ENCODE assay signal across 14 cellular contexts in genomic region chr15:90808517-90808939, GRCh38. TPM values are rescaled to one million over a fixed set of nuclear protein-coding genes. Genes with fewer than 3 reads are reported as not detected.
DNase-seq lines count a peak whose midpoint lies in the region; ATAC-seq and TF ChIP-seq lines count a peak whose summit lies in the region.
"Had no signal": no experiment of that assay in that cellular context is flagged by ENCODE, and none has a peak within 500 bp of the region (broad histone marks: within the 10 kb centered on the region; RNA-seq: fewer than 3 reads in every experiment).

No MANE protein-coding gene starts in this region.

- H3K4me3 ChIP-seq in CD4-positive, CD25-positive, alpha-beta regulatory T cell (ENCODE audit: low read depth, low read length), result no peak overlapping the region
- H3K4me3 ChIP-seq in testis (no peak overlapping the region), SJCRH30 (no peak overlapping the region), MM.1S (ENCODE audit: low read length) (no peak overlapping the region)
- H3K4me3 ChIP-seq: cardiac muscle cell had no signal

- TF ChIP-seq POLR2A in testis (IDR thresholded peaks at IDR 0.05), result no peak

- ATAC-seq in CD4-positive, CD25-positive, alpha-beta regulatory T cell (ENCODE audit: low read depth in 2 of 2), result no peak
- ATAC-seq in effector memory CD8-positive, alpha-beta T cell (replicated peaks), result no peak
- ATAC-seq in natural killer cell treated with Interleukin-12 subunit alpha and Interleukin-12 subunit beta and Interleukin-15 and Interleukin-18, amount 100 ng/mL, for 72 hours, result no peak
- ATAC-seq: WTC11 had no signal

- peaks cover 66% of the 10 kb centered on the region for H3K4me1 Mint-ChIP-seq in activated CD4-positive, alpha-beta T cell treated with anti-CD3 and anti-CD28 coated beads, Interleukin-2, amount 10 ng/mL, durations not matched to agents 24 days and 14 days
- peaks cover 0 to 5% (median 4%) of the 10 kb centered on the region in 4 donors for H3K4me1 Mint-ChIP-seq in CD4-positive, CD25-positive, alpha-beta regulatory T cell
- H3K4me1 Mint-ChIP-seq in effector memory CD8-positive, alpha-beta T cell (ENCODE audit: low read depth in 2 of 2), result peaks cover 0 to 4% of the 10 kb centered on the region in 2 donors
- peaks cover 43 to 44% of the 10 kb centered on the region in 2 donors for H3K4me1 Mint-ChIP-seq in natural killer cell treated with Interleukin-12 subunit alpha and Interleukin-12 subunit beta and Interleukin-15 and Interleukin-18, amount 100 ng/mL, for 72 hours (ENCODE audit: low read depth in 2 of 2)

- TF ChIP-seq CTCF in testis (IDR thresholded peaks at IDR 0.05) (no peak), MM.1S (IDR thresholded peaks at IDR 0.05; ENCODE audit: low read length) (no peak)

- no peak overlapping the region for H3K9ac ChIP-seq in MM.1S (ENCODE audit: low read length)

- no peak overlapping the region for H2AFZ ChIP-seq in MM.1S (ENCODE audit: low read length)

- peak; percentile 58 for DNase-seq in activated CD4-positive, alpha-beta T cell treated with anti-CD3 and anti-CD28 coated beads, Interleukin-2, amount 10 ng/mL, durations not matched to agents 24 days and 14 days
- DNase-seq in activated CD4-positive, alpha-beta T cell treated with anti-CD3 and anti-CD28 coated beads for 4 hours, result no peak
- no peak for DNase-seq in CD4-positive, CD25-positive, alpha-beta regulatory T cell
- DNase-seq in effector memory CD8-positive, alpha-beta T cell, result no peak
- no peak for DNase-seq in natural killer cell treated with Interleukin-12 subunit alpha and Interleukin-12 subunit beta and Interleukin-15 and Interleukin-18, amount 100 ng/mL, for 72 hours (ENCODE audit: low spot score)
- DNase-seq in testis, result no peak
- DNase-seq in SJCRH30, result no peak
- DNase-seq in MM.1S, result no peak
- DNase-seq: CD4-positive, alpha-beta memory T cell; DMS79 treated with DMSO at 0.1 percent for 48 hours; H9; NCI-H1436 treated with DMSO at 0.1 percent for 48 hours had no signal

- intact Hi-C loops in activated CD4-positive, alpha-beta T cell treated with anti-CD3 and anti-CD28 coated beads, Interleukin-2, amount 10 ng/mL, durations not matched to agents 24 days and 14 days (cut with micrococcal nuclease), result no loop called here
- intact Hi-C loops in testis (cut with DNase I; ENCODE audit: low total_unique reads), result no loop called here

- H3K27ac ChIP-seq in CD4-positive, CD25-positive, alpha-beta regulatory T cell (ENCODE audit: insufficient read depth, low read length, poor library complexity, severe bottlenecking), result no peak overlapping the region
- no peak overlapping the region for H3K27ac ChIP-seq in testis
- H3K27ac ChIP-seq in SJCRH30, result no peak overlapping the region
- no peak overlapping the region for H3K27ac ChIP-seq in MM.1S (ENCODE audit: low read length)
- H3K27ac ChIP-seq: cardiac muscle cell had no signal

- H3K9me3 ChIP-seq in CD4-positive, CD25-positive, alpha-beta regulatory T cell (ENCODE audit: control insufficient read depth in 2 of 2, low read length in 2 of 2), result no peaks in the 10 kb centered on the region
- H3K9me3 ChIP-seq in testis (no peaks in the 10 kb centered on the region), SJCRH30 (replicated peaks) (no peaks in the 10 kb centered on the region), MM.1S (replicated peaks; ENCODE audit: insufficient read depth, low read length) (no peaks in the 10 kb centered on the region)

- no peak overlapping the region for H3K4me2 ChIP-seq in MM.1S (ENCODE audit: low read depth, low read length)

- peaks cover 28% of the 10 kb centered on the region for H3K36me3 ChIP-seq in CD4-positive, CD25-positive, alpha-beta regulatory T cell (ENCODE audit: control insufficient read depth, insufficient read depth, low read length)
- H3K36me3 ChIP-seq in testis (ENCODE audit: low read depth, missing control alignments) (no peaks in the 10 kb centered on the region), SJCRH30 (peaks cover 64% of the 10 kb centered on the region), MM.1S (replicated peaks; ENCODE audit: insufficient read depth, low read length) (0 out of 2 replicates have a peak, but pooled peaks cover 7% of the 10 kb centered on the region)
- H3K36me3 ChIP-seq: cardiac muscle cell had no signal

- no peaks in the 10 kb centered on the region for H3K79me2 ChIP-seq in MM.1S (ENCODE audit: low read length)

- no peaks in the 10 kb centered on the region for H3K9me2 ChIP-seq in MM.1S (replicated peaks; ENCODE audit: insufficient read depth, low read length)

- H3K27me3 Mint-ChIP-seq in activated CD4-positive, alpha-beta T cell treated with anti-CD3 and anti-CD28 coated beads, Interleukin-2, amount 10 ng/mL, durations not matched to agents 24 days and 14 days, result no peaks in the 10 kb centered on the region
- H3K27me3 Mint-ChIP-seq in CD4-positive, CD25-positive, alpha-beta regulatory T cell, result no peaks in the 10 kb centered on the region
- no peaks in the 10 kb centered on the region for H3K27me3 Mint-ChIP-seq in effector memory CD8-positive, alpha-beta T cell
- no peaks in the 10 kb centered on the region for H3K27me3 Mint-ChIP-seq in natural killer cell treated with Interleukin-12 subunit alpha and Interleukin-12 subunit beta and Interleukin-15 and Interleukin-18, amount 100 ng/mL, for 72 hours
- H3K27me3 Mint-ChIP-seq: CD4-positive, alpha-beta memory T cell had no signal

- no peaks in the 10 kb centered on the region for H4K20me1 ChIP-seq in MM.1S (ENCODE audit: insufficient read depth, low read length)

- H3K27me3 ChIP-seq in CD4-positive, CD25-positive, alpha-beta regulatory T cell (ENCODE audit: control insufficient read depth, insufficient read depth, low read length), result no peaks in the 10 kb centered on the region
- no peaks in the 10 kb centered on the region for H3K27me3 ChIP-seq in testis
- no peaks in the 10 kb centered on the region for H3K27me3 ChIP-seq in SJCRH30
- no peaks in the 10 kb centered on the region for H3K27me3 ChIP-seq in MM.1S (replicated peaks; ENCODE audit: insufficient read depth, low read length)
- H3K27me3 ChIP-seq: cardiac muscle cell had no signal

- peak overlapping the region; percentile 86 for H3K27ac Mint-ChIP-seq in activated CD4-positive, alpha-beta T cell treated with anti-CD3 and anti-CD28 coated beads, Interleukin-2, amount 10 ng/mL, durations not matched to agents 24 days and 14 days
- H3K27ac Mint-ChIP-seq in CD4-positive, CD25-positive, alpha-beta regulatory T cell, result peak overlapping the region; percentile 4 to 12 (median 12)
- H3K27ac Mint-ChIP-seq in effector memory CD8-positive, alpha-beta T cell, result peak overlapping the region; percentile 9 to 53
- peak overlapping the region; percentile 34 to 50 for H3K27ac Mint-ChIP-seq in natural killer cell treated with Interleukin-12 subunit alpha and Interleukin-12 subunit beta and Interleukin-15 and Interleukin-18, amount 100 ng/mL, for 72 hours
- H3K27ac Mint-ChIP-seq: WTC11 had no signal

- H3K4me3 Mint-ChIP-seq in activated CD4-positive, alpha-beta T cell treated with anti-CD3 and anti-CD28 coated beads, Interleukin-2, amount 10 ng/mL, durations not matched to agents 24 days and 14 days, result peak overlapping the region; percentile 33
- H3K4me3 Mint-ChIP-seq in CD4-positive, CD25-positive, alpha-beta regulatory T cell, result no peak overlapping the region
- H3K4me3 Mint-ChIP-seq in effector memory CD8-positive, alpha-beta T cell, result no peak overlapping the region
- peak overlapping the region; percentile 4 for H3K4me3 Mint-ChIP-seq in natural killer cell treated with Interleukin-12 subunit alpha and Interleukin-12 subunit beta and Interleukin-15 and Interleukin-18, amount 100 ng/mL, for 72 hours
- H3K4me3 Mint-ChIP-seq: H9, WTC11 had no signal

- no peaks in the 10 kb centered on the region for H3K9me3 Mint-ChIP-seq in activated CD4-positive, alpha-beta T cell treated with anti-CD3 and anti-CD28 coated beads, Interleukin-2, amount 10 ng/mL, durations not matched to agents 24 days and 14 days
- H3K9me3 Mint-ChIP-seq in CD4-positive, CD25-positive, alpha-beta regulatory T cell, result no peaks in the 10 kb centered on the region
- no peaks in the 10 kb centered on the region for H3K9me3 Mint-ChIP-seq in effector memory CD8-positive, alpha-beta T cell
- no peaks in the 10 kb centered on the region for H3K9me3 Mint-ChIP-seq in natural killer cell treated with Interleukin-12 subunit alpha and Interleukin-12 subunit beta and Interleukin-15 and Interleukin-18, amount 100 ng/mL, for 72 hours
- H3K9me3 Mint-ChIP-seq: CD4-positive, alpha-beta memory T cell; H9; WTC11 had no signal

- 80 to 81% methylated on average over 5 of the region's 5 CpGs for WGBS in testis, 2 donors

- H3F3A ChIP-seq in MM.1S (ENCODE audit: insufficient read depth, low read length), result no peaks in the 10 kb centered on the region

- peaks cover 72% of the 10 kb centered on the region for H3K36me3 Mint-ChIP-seq in activated CD4-positive, alpha-beta T cell treated with anti-CD3 and anti-CD28 coated beads, Interleukin-2, amount 10 ng/mL, durations not matched to agents 24 days and 14 days (ENCODE audit: low read depth)
- peaks cover 34% of the 10 kb centered on the region for H3K36me3 Mint-ChIP-seq in CD4-positive, CD25-positive, alpha-beta regulatory T cell
- peaks cover 10% of the 10 kb centered on the region for H3K36me3 Mint-ChIP-seq in effector memory CD8-positive, alpha-beta T cell (ENCODE audit: insufficient read depth)
- peaks cover 30% of the 10 kb centered on the region for H3K36me3 Mint-ChIP-seq in natural killer cell treated with Interleukin-12 subunit alpha and Interleukin-12 subunit beta and Interleukin-15 and Interleukin-18, amount 100 ng/mL, for 72 hours

- peaks cover 6% of the 10 kb centered on the region for H3K4me1 ChIP-seq in CD4-positive, CD25-positive, alpha-beta regulatory T cell (ENCODE audit: control insufficient read depth, insufficient read depth, low read length, poor library complexity, severe bottlenecking)
- no peaks in the 10 kb centered on the region for H3K4me1 ChIP-seq in testis
- H3K4me1 ChIP-seq in SJCRH30, result no peaks in the 10 kb centered on the region
- H3K4me1 ChIP-seq in MM.1S (ENCODE audit: low read length), result no peaks in the 10 kb centered on the region

RNA-seq across cellular contexts. Expression of gene FURIN, which starts 59.9 kb away (rescaled TPM):
- 432 TPM in 2 replicates for total RNA-seq in activated CD4-positive, alpha-beta T cell treated with anti-CD3 and anti-CD28 coated beads, Interleukin-2, amount 10 ng/mL, durations not matched to agents 24 days and 14 days
- total RNA-seq in CD4-positive, CD25-positive, alpha-beta regulatory T cell, result 62.5 TPM
- polyA plus RNA-seq in CD4-positive, CD25-positive, alpha-beta regulatory T cell, result 1 to 10 TPM; 2.9 to 8.6 (median 5.7) TPM
- total RNA-seq in natural killer cell treated with Interleukin-12 subunit alpha and Interleukin-12 subunit beta and Interleukin-15 and Interleukin-18, amount 100 ng/mL, for 72 hours, result 100 to 1,000 TPM; 528 to 679 TPM
- total RNA-seq in testis, result 10 to 100 TPM; 23.1 to 32.1 TPM
- 21.5 TPM for polyA plus RNA-seq in testis (ENCODE audit: insufficient read depth, low read depth, low replicate concordance)
- total RNA-seq in SJCRH30 (2014; rRNA removed; shearing (Covaris generic)), result 12.0 and 12.6 TPM in 2 replicates

Comparison
In these comparisons a context has a peak if more than half of its experiments do, and no peak if none do; other contexts are left out.
1. H3K27ac Mint-ChIP-seq: peak in every context shown above with its lines; median percentile 86 in activated CD4-positive, alpha-beta T cell treated with anti-CD3 and anti-CD28 coated beads, Interleukin-2, amount 10 ng/mL, durations not matched to agents 24 days and 14 days; 42 in natural killer cell treated with Interleukin-12 subunit alpha and Interleukin-12 subunit beta and Interleukin-15 and Interleukin-18, amount 100 ng/mL, for 72 hours; 31 in effector memory CD8-positive, alpha-beta T cell; 12 in CD4-positive, CD25-positive, alpha-beta regulatory T cell.
2. H3K4me3 Mint-ChIP-seq: peak in activated CD4-positive, alpha-beta T cell treated with anti-CD3 and anti-CD28 coated beads, Interleukin-2, amount 10 ng/mL, durations not matched to agents 24 days and 14 days (single experiment) and natural killer cell treated with Interleukin-12 subunit alpha and Interleukin-12 subunit beta and Interleukin-15 and Interleukin-18, amount 100 ng/mL, for 72 hours (single experiment); none in CD4-positive, CD25-positive, alpha-beta regulatory T cell (0 of 4) and effector memory CD8-positive, alpha-beta T cell (0 of 2).